ENCODE assay signal across 25 cellular contexts in the genomic region with DNA sequence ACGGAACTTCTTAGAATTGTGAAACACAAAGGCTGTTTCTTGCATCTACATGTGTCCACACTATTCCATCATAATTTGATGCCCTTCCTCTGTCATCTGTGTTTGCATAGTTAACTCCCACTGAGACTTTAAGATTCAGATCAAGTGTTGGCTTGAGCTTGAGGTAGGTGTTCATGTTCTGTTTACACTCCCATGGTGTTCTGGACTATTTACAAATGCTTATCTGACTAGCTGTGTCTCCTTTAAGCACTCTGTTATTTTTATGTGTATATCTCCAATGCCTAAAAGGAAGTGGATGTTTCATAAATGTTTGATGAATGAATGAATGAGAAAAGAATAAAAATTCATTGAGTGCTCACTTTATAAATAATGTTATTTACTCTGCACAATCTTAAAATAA.
"Had no signal": no experiment of that assay in that cellular context is flagged by ENCODE, and none has a peak within 500 bp of the region (broad histone marks: within the 10 kb centered on the region; RNA-seq: fewer than 3 reads in every experiment).

No MANE protein-coding gene starts in this region.

- H3K27me3 ChIP-seq: left lung, stomach, testis, thyroid gland, transverse colon, upper lobe of left lung had no signal

- H3K36me3 ChIP-seq: left lung, lower lobe of right lung, stomach, thyroid gland, transverse colon, upper lobe of left lung had no signal

- H3K9me3 ChIP-seq: left lung, lower lobe of right lung, stomach, testis, thyroid gland, transverse colon, upper lobe of left lung had no signal

- H3K4me3 ChIP-seq: left lung, lower lobe of right lung, skin epidermis, stomach, testis, thyroid gland, transverse colon, upper lobe of left lung had no signal

- H3K4me1 ChIP-seq: left lung, lower lobe of right lung, parathyroid adenoma, stomach, testis, thyroid gland, transverse colon, upper lobe of left lung had no signal

- H3K27ac ChIP-seq: left lung, lower lobe of right lung, parathyroid adenoma, skin epidermis, stomach, testis, thyroid gland, transverse colon, upper lobe of left lung had no signal

- DNase-seq: hypothalamus; immature natural killer cell; kidney; left colon; left lung; lower lobe of right lung; mammary epithelial cell; mesenchymal stem cell; naive thymus-derived CD8-positive, alpha-beta T cell; nucleus accumbens; retina; right cardiac atrium; stimulated activated CD4-positive, alpha-beta T cell treated with anti-CD3 and anti-CD28 coated beads, Interleukin-12 subunit alpha, Interleukin-12 subunit beta, amount 100 ng/mL, for 4 hours; stimulated activated CD4-positive, alpha-beta T cell treated with anti-CD3 and anti-CD28 coated beads, Interleukin-15, amount 100 ng/mL, for 24 hours; stimulated activated CD4-positive, alpha-beta T cell treated with anti-CD3 and anti-CD28 coated beads, Interleukin-2, amount 100 ng/mL, for 24 hours; stimulated activated CD4-positive, alpha-beta T cell treated with anti-CD3 and anti-CD28 coated beads, Interleukin-4, amount 100 ng/mL, for 1 hour; stimulated activated naive B cell treated with anti-CD40 and anti-IgM and Interleukin-4, amounts not matched to agents 10 μg/mL and 1 μg/mL and 100 μg/mL, for 72 hours; stimulated activated naive CD8-positive, alpha-beta T cell treated with anti-CD3 and anti-CD28 coated beads, Interleukin-15, Interleukin-2, amounts not matched to agents 100 U/mL and 50 U/mL, for 24 hours; stomach; testis; thyroid gland; transverse colon; upper lobe of left lung had no signal
